Comparison of ENCODE assay signal across 14 cellular contexts in the genomic region with DNA sequence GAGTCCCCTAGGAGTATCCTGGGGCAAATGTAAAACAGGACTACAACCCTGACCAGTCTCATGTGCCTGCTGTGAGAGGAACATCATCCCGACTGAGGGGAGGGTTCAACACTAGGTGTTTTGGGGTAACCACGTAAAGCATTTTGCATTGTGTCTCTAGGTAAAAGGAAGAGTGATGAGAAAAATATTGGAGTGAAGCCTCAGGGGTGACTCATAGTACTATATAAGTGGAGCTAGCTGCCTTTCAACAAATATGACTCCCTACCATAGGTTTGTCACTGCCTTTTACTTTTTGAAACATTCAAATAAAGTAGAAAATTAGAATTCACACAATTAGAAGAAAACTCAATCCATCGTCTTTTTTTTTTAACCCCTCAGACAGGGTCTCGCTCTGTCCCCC. TPM values are rescaled to one million over a fixed set of nuclear protein-coding genes. Genes with fewer than 3 reads are reported as not detected.
DNase-seq lines count a peak whose midpoint lies in the region; ATAC-seq, FAIRE-seq and TF ChIP-seq lines count a peak whose summit lies in the region.
"Had no signal": no experiment of that assay in that cellular context is flagged by ENCODE, and none has a peak within 500 bp of the region (broad histone marks: within the 10 kb centered on the region; RNA-seq: fewer than 3 reads in every experiment).

No MANE protein-coding gene starts in this region.

- WGBS in mesenchymal stem cell: 76% methylated on average over 4 of the region's 4 CpGs
- 88 to 92% methylated on average over 4 of the region's 4 CpGs for WGBS in endodermal cell (ENCODE audit: insufficient coverage in 1 of 2, insufficient read length in 1 of 2), 2 experiments
- WGBS in small intestine, 3 donors: 76 to 88% (median 85%) methylated on average over 4 of the region's 4 CpGs

- H3K27ac ChIP-seq in ascending aorta (peak overlapping the region; percentile 79 to 87), mesenchymal stem cell (ENCODE audit: low read length, poor library complexity, severe bottlenecking) (no peak overlapping the region), endodermal cell (ENCODE audit: low read depth, low read length) (no peak overlapping the region), small intestine (ENCODE audit: low read depth in 1 of 2, low read length in 1 of 2) (peak overlapping the region in 1 of 2 donors; percentile 35)
- H3K27ac ChIP-seq: neural progenitor cell had no signal

- no peak overlapping the region for H3K4ac ChIP-seq in mesenchymal stem cell (ENCODE audit: low read depth in 1 of 2, low read length in 2 of 2)

- no peak for DNase-seq in activated naive CD8-positive, alpha-beta T cell treated with anti-CD3 and anti-CD28 coated beads, Interleukin-2, amount 50 U/mL, for 24 hours
- DNase-seq in ascending aorta (ENCODE audit: low spot score in 2 of 2) (no peak), mesenchymal stem cell (peak; percentile 38), endodermal cell (no peak), amniotic stem cell (lab: John Stamatoyannopoulos, UW) (no peak), small intestine (no peak)
- DNase-seq: activated effector memory CD4-positive, alpha-beta T cell treated with Interleukin-2 at 50 U/mL for 16 hours; caudate nucleus; DMS153; left lung; NCI-H446 had no signal

- H3K14ac ChIP-seq in mesenchymal stem cell (ENCODE audit: low read length in 2 of 2): no peak overlapping the region

- H2AK5ac ChIP-seq in mesenchymal stem cell (ENCODE audit: low read length, severe bottlenecking): no peak overlapping the region

- H3K4me3 Mint-ChIP-seq in activated naive CD8-positive, alpha-beta T cell: no peak overlapping the region
- no peak overlapping the region for H3K4me3 Mint-ChIP-seq in activated naive CD8-positive, alpha-beta T cell treated with anti-CD3 and anti-CD28 coated beads, Interleukin-2, amount 50 U/mL, for 24 hours
- H3K4me3 Mint-ChIP-seq in endodermal cell: no peak overlapping the region

- H4K91ac ChIP-seq in mesenchymal stem cell (ENCODE audit: low read length): no peak overlapping the region

- no peaks in the 10 kb centered on the region for H3K36me3 Mint-ChIP-seq in activated naive CD8-positive, alpha-beta T cell
- H3K36me3 Mint-ChIP-seq in activated naive CD8-positive, alpha-beta T cell treated with anti-CD3 and anti-CD28 coated beads, Interleukin-2, amount 50 U/mL, for 24 hours (ENCODE audit: low read depth): peaks cover 3% of the 10 kb centered on the region
- H3K36me3 Mint-ChIP-seq in endodermal cell (ENCODE audit: low read depth): peaks cover 4% of the 10 kb centered on the region

- H3K9ac ChIP-seq in mesenchymal stem cell (ENCODE audit: low read length) (no peak overlapping the region), endodermal cell (ENCODE audit: extremely low read depth, low read length, poor library complexity, severe bottlenecking) (no peak overlapping the region)
- H3K9ac ChIP-seq: neural progenitor cell had no signal

- H2AFZ ChIP-seq in mesenchymal stem cell (ENCODE audit: low read depth, low read length): no peak overlapping the region
- H2AFZ ChIP-seq: neural progenitor cell had no signal

- no peaks in the 10 kb centered on the region for H3K9me3 Mint-ChIP-seq in activated naive CD8-positive, alpha-beta T cell (ENCODE audit: low read depth)
- H3K9me3 Mint-ChIP-seq in activated naive CD8-positive, alpha-beta T cell treated with anti-CD3 and anti-CD28 coated beads, Interleukin-2, amount 50 U/mL, for 24 hours: no peaks in the 10 kb centered on the region
- H3K9me3 Mint-ChIP-seq in endodermal cell: no peaks in the 10 kb centered on the region
- H3K9me3 Mint-ChIP-seq: neural progenitor cell had no signal

- TF ChIP-seq CTCF in ascending aorta (IDR thresholded peaks at IDR 0.05) (no peak), endodermal cell (conservative IDR thresholded peaks at IDR 0.05) (no peak)

- no peak overlapping the region for H3K18ac ChIP-seq in mesenchymal stem cell (ENCODE audit: low read depth in 1 of 2, low read length in 2 of 2)

- H3K9me3 ChIP-seq in ascending aorta: no peaks in the 10 kb centered on the region
- no peaks in the 10 kb centered on the region for H3K9me3 ChIP-seq in mesenchymal stem cell (ENCODE audit: control insufficient read depth, low read length)
- H3K9me3 ChIP-seq in endodermal cell (ENCODE audit: control insufficient read depth, low read length): no peaks in the 10 kb centered on the region
- no peaks in the 10 kb centered on the region for H3K9me3 ChIP-seq in small intestine (ENCODE audit: control insufficient read depth, low read depth)
- H3K9me3 ChIP-seq: left lung had no signal

- H3K27me3 ChIP-seq in ascending aorta (no peaks in the 10 kb centered on the region), mesenchymal stem cell (ENCODE audit: control insufficient read depth in 1 of 2, insufficient read depth in 1 of 2, low read length in 2 of 2) (no peaks in the 10 kb centered on the region), endodermal cell (ENCODE audit: control insufficient read depth, insufficient read depth, low read length, poor library complexity, severe bottlenecking) (peaks cover 13% of the 10 kb centered on the region), small intestine (ENCODE audit: control insufficient read depth in 2 of 2, insufficient read depth in 2 of 2, low read length in 2 of 2) (no peaks in the 10 kb centered on the region)
- H3K27me3 ChIP-seq: left lung had no signal

- intact Hi-C loops in ascending aorta (cut with DNase I): loop anchor here (10.0 kb wide), 1 partner anchor 1238 kb away; the partner anchor contains the start of gene SAMD8

- ATAC-seq in activated naive CD8-positive, alpha-beta T cell treated with anti-CD3 and anti-CD28 coated beads, Interleukin-2, amount 50 U/mL, for 24 hours: no peak
- ATAC-seq in GM21737 (IDR thresholded peaks at IDR 0.05; ENCODE audit: unreplicated experiment): no peak

- H3K4me1 Mint-ChIP-seq in activated naive CD8-positive, alpha-beta T cell (ENCODE audit: low read depth): peaks cover 45% of the 10 kb centered on the region
- peaks cover 53% of the 10 kb centered on the region for H3K4me1 Mint-ChIP-seq in activated naive CD8-positive, alpha-beta T cell treated with anti-CD3 and anti-CD28 coated beads, Interleukin-2, amount 50 U/mL, for 24 hours
- peaks cover 20% of the 10 kb centered on the region for H3K4me1 Mint-ChIP-seq in endodermal cell

- no peak overlapping the region for H2BK5ac ChIP-seq in mesenchymal stem cell (ENCODE audit: low read depth, low read length, poor library complexity, severe bottlenecking)

- H3K27me3 Mint-ChIP-seq in activated naive CD8-positive, alpha-beta T cell: no peaks in the 10 kb centered on the region
- H3K27me3 Mint-ChIP-seq in activated naive CD8-positive, alpha-beta T cell treated with anti-CD3 and anti-CD28 coated beads, Interleukin-2, amount 50 U/mL, for 24 hours: no peaks in the 10 kb centered on the region
- peaks cover 40% of the 10 kb centered on the region for H3K27me3 Mint-ChIP-seq in endodermal cell (ENCODE audit: insufficient read depth)

- H2BK120ac ChIP-seq in mesenchymal stem cell (ENCODE audit: low read depth, low read length): no peak overlapping the region

- H2BK15ac ChIP-seq in mesenchymal stem cell (ENCODE audit: low read depth, poor library complexity, severe bottlenecking): no peak overlapping the region

- H3K4me2 ChIP-seq in mesenchymal stem cell (ENCODE audit: low read length, poor library complexity, severe bottlenecking): no peak overlapping the region
- H3K4me2 ChIP-seq: neural progenitor cell had no signal

- no peak overlapping the region for H4K8ac ChIP-seq in mesenchymal stem cell (ENCODE audit: low read length)

- no peak overlapping the region for H3K4me3 ChIP-seq in ascending aorta
- H3K4me3 ChIP-seq in mesenchymal stem cell (ENCODE audit: insufficient read depth in 1 of 2, low read depth in 1 of 2, low read length in 2 of 2): no peak overlapping the region
- no peak overlapping the region for H3K4me3 ChIP-seq in endodermal cell (ENCODE audit: low read length)
- H3K4me3 ChIP-seq in small intestine (ENCODE audit: low read depth in 1 of 2, low read length in 2 of 2): no peak overlapping the region
- H3K4me3 ChIP-seq: left lung, neural progenitor cell had no signal

- H3K23ac ChIP-seq in mesenchymal stem cell (ENCODE audit: low read length in 2 of 2): no peak overlapping the region

- FAIRE-seq in small intestine (lab: Jason Lieb, UNC): no peak

- H3K4me1 ChIP-seq in ascending aorta: peaks cover 4 to 30% of the 10 kb centered on the region in 2 donors
- H3K4me1 ChIP-seq in mesenchymal stem cell (ENCODE audit: control insufficient read depth, insufficient read depth, low read depth, low read length): peaks cover 14% of the 10 kb centered on the region
- peaks cover 5% of the 10 kb centered on the region for H3K4me1 ChIP-seq in endodermal cell (ENCODE audit: control insufficient read depth, insufficient read depth, low read length)
- H3K4me1 ChIP-seq in small intestine (ENCODE audit: control insufficient read depth in 2 of 2, insufficient read depth in 1 of 2, low read depth in 1 of 2, low read length in 1 of 2): peaks cover 0 to 5% of the 10 kb centered on the region in 2 donors

- peaks cover 8% of the 10 kb centered on the region for H3K79me1 ChIP-seq in mesenchymal stem cell (replicated peaks; ENCODE audit: low read length, poor library complexity, severe bottlenecking)

- no peak overlapping the region for H2BK12ac ChIP-seq in mesenchymal stem cell (ENCODE audit: low read length in 2 of 2)

- H3K36me3 ChIP-seq in ascending aorta: no peaks in the 10 kb centered on the region
- peaks cover 5 to 12% of the 10 kb centered on the region in 2 experiments for H3K36me3 ChIP-seq in mesenchymal stem cell (ENCODE audit: control insufficient read depth in 1 of 2, insufficient read depth in 2 of 2, low read depth in 1 of 2, low read length in 2 of 2)
- H3K36me3 ChIP-seq in endodermal cell (ENCODE audit: control insufficient read depth, insufficient read depth, low read length): peaks cover 6% of the 10 kb centered on the region
- H3K36me3 ChIP-seq in small intestine (ENCODE audit: control insufficient read depth in 2 of 2, insufficient read depth in 2 of 2, low read length in 2 of 2): no peaks in the 10 kb centered on the region
- H3K36me3 ChIP-seq: left lung, neural progenitor cell had no signal

- peak overlapping the region; percentile 46 for H3K27ac Mint-ChIP-seq in activated naive CD8-positive, alpha-beta T cell
- H3K27ac Mint-ChIP-seq in activated naive CD8-positive, alpha-beta T cell treated with anti-CD3 and anti-CD28 coated beads, Interleukin-2, amount 50 U/mL, for 24 hours: no peak overlapping the region
- no peak overlapping the region for H3K27ac Mint-ChIP-seq in endodermal cell
- H3K27ac Mint-ChIP-seq: neural progenitor cell had no signal

RNA-seq across cellular contexts. Expression of gene CAMK2G, which starts 2.6 kb away (rescaled TPM):
- total RNA-seq in ascending aorta (60.3 TPM), endodermal cell (10 to 100 TPM; 20.9 to 21.7 TPM)
- 17.2 TPM for polyA plus RNA-seq in mesenchymal stem cell (2013, experiment 1 of 2)
- polyA plus RNA-seq in mesenchymal stem cell (2013, experiment 2 of 2): 16.4 TPM
- polyA plus RNA-seq in endodermal cell (2013, experiment 1 of 2): 29.8 TPM
- 25.8 TPM for polyA plus RNA-seq in endodermal cell (2013, experiment 2 of 2)
- polyA plus RNA-seq in small intestine: 10 to 100 TPM; 33.1 to 74.9 (median 54.9) TPM

RNA-seq across cellular contexts. Expression of gene PLAU, which starts 34.0 kb away (rescaled TPM):
- total RNA-seq in ascending aorta (1.5 TPM), endodermal cell (1 to 10 TPM; 2.7 to 3.3 TPM)
- 1,126 TPM for polyA plus RNA-seq in mesenchymal stem cell (2013, experiment 1 of 2)
- polyA plus RNA-seq in mesenchymal stem cell (2013, experiment 2 of 2): 1,146 TPM
- 10.5 TPM for polyA plus RNA-seq in endodermal cell (2013, experiment 1 of 2)
- 14.2 TPM for polyA plus RNA-seq in endodermal cell (2013, experiment 2 of 2)
- 10 to 100 TPM in 1 of 3 donors, 1 to 10 TPM in 2; 1.3 to 11.1 (median 1.6) TPM for polyA plus RNA-seq in small intestine

Comparison
In these comparisons a context has a peak if more than half of its experiments do, and no peak if none do; other contexts are left out.
1. H3K27ac ChIP-seq: peak in ascending aorta (2 of 2); none in mesenchymal stem cell (single experiment) and endodermal cell (single experiment).